In genomic region chr5:115841382-115842088, GRCh38 we compare ENCODE assay signal across 1 cellular context.
TF ChIP-seq lines count a peak whose summit lies in the region.

Gene AP3S1, plus strand, starts transcription at chr5:115841935. Its CDS starts 103 bp downstream, at chr5:115842038.
Gene ATG12, minus strand, starts transcription at chr5:115841565. Its CDS starts 13 bp downstream, at chr5:115841552.

TF ChIP-seq in HepG2, 621 proteins besides CTCF, POLR2A, EP300 and RAD21 (continued from another document and continues in another):
- no peak for TF ChIP-seq ZBTB40 (IDR thresholded peaks at IDR 0.05)
- peak; percentile 74 for TF ChIP-seq ZBTB40 (CRISPR knock-in tag; IDR thresholded peaks at IDR 0.05)
- peak; percentile 93 for TF ChIP-seq YEATS4 (CRISPR knock-in tag; IDR thresholded peaks at IDR 0.05; ENCODE audit: borderline replicate concordance)
- peak; percentile 90; the same call in 1 of the 2 replicates for TF ChIP-seq ZNF709 (CRISPR knock-in tag; IDR thresholded peaks at IDR 0.05)
- peak; percentile 82 for TF ChIP-seq ZNF598 (CRISPR knock-in tag; IDR thresholded peaks at IDR 0.05; ENCODE audit: borderline replicate concordance)
- TF ChIP-seq CSRNP2 (CRISPR knock-in tag; conservative IDR thresholded peaks at IDR 0.05; ENCODE audit: low read depth) = no peak; the same call in 1 of the 2 replicates
- peak; percentile 55 for TF ChIP-seq GATAD2A (CRISPR knock-in tag; IDR thresholded peaks at IDR 0.05)
- TF ChIP-seq ZNF3 (CRISPR knock-in tag; IDR thresholded peaks at IDR 0.05) = no peak
- TF ChIP-seq NR2F2 (IDR thresholded peaks at IDR 0.05; ENCODE audit: borderline replicate concordance, low read depth) = no peak
- TF ChIP-seq ZNF577 (CRISPR knock-in tag; IDR thresholded peaks at IDR 0.05; ENCODE audit: borderline replicate concordance, low read depth) = no peak
- no peak for TF ChIP-seq ZNF383 (CRISPR knock-in tag; IDR thresholded peaks at IDR 0.05; ENCODE audit: borderline replicate concordance)
- no peak; the same call in 1 of the 2 replicates for TF ChIP-seq AKAP8 (CRISPR knock-in tag; IDR thresholded peaks at IDR 0.05)
- peak; percentile 93 for TF ChIP-seq MAX (IDR thresholded peaks at IDR 0.05)
- peak; percentile 59; the same call in 1 of the 2 replicates for TF ChIP-seq CCDC6 (CRISPR knock-in tag; IDR thresholded peaks at IDR 0.05)
- no peak for TF ChIP-seq ZNF326 (CRISPR knock-in tag; IDR thresholded peaks at IDR 0.05; ENCODE audit: borderline replicate concordance)
- TF ChIP-seq ETV6 (CRISPR knock-in tag; conservative IDR thresholded peaks at IDR 0.05) = no peak; the same call in 1 of the 2 replicates
- TF ChIP-seq ZBTB42 (CRISPR knock-in tag; IDR thresholded peaks at IDR 0.05) = 0 out of 2 replicates have a peak, but pooled peaks have one; percentile 27
- peak; percentile 62; the same call in 1 of the 2 replicates for TF ChIP-seq NKX3-1 (CRISPR knock-in tag; IDR thresholded peaks at IDR 0.05)
- no peak; the same call in 1 of the 2 replicates for TF ChIP-seq HIC2 (CRISPR knock-in tag; IDR thresholded peaks at IDR 0.05; ENCODE audit: low read depth)
- TF ChIP-seq JDP2 (CRISPR knock-in tag; IDR thresholded peaks at IDR 0.05; ENCODE audit: borderline replicate concordance) = peak; percentile 80; the same call in 1 of the 2 replicates
- TF ChIP-seq CENPT (CRISPR knock-in tag; IDR thresholded peaks at IDR 0.05; ENCODE audit: low read depth) = no peak
- peak; percentile 76 for TF ChIP-seq BHLHE40 (IDR thresholded peaks at IDR 0.05; ENCODE audit: low read length)
- TF ChIP-seq ZNF543 (CRISPR knock-in tag; IDR thresholded peaks at IDR 0.05) = no peak
- TF ChIP-seq NFYB (CRISPR knock-in tag; IDR thresholded peaks at IDR 0.05) = peak; percentile 20; the same call in 1 of the 2 replicates
- TF ChIP-seq XRCC5 (optimal IDR thresholded peaks at IDR 0.05; ENCODE audit: low read length) = no peak
- TF ChIP-seq JUND (CRISPR knock-in tag; IDR thresholded peaks at IDR 0.05) = no peak
- TF ChIP-seq ZNF83 (CRISPR knock-in tag; IDR thresholded peaks at IDR 0.05; ENCODE audit: borderline replicate concordance) = no peak
- peak in 1 of 2 experiments; percentile 31; a peak in 1 of 4 replicates for TF ChIP-seq HMGXB4 (CRISPR knock-in tag; IDR thresholded peaks at IDR 0.05; ENCODE audit: borderline replicate concordance in 1 of 2, low read depth in 1 of 2)
- TF ChIP-seq ISL2 (CRISPR knock-in tag; IDR thresholded peaks at IDR 0.05) = peak; percentile 60
- TF ChIP-seq ZFP91 (CRISPR knock-in tag; IDR thresholded peaks at IDR 0.05; ENCODE audit: borderline replicate concordance) = peak; percentile 89
- peak; percentile 94 for TF ChIP-seq ZNF232 (CRISPR knock-in tag; IDR thresholded peaks at IDR 0.05; ENCODE audit: borderline replicate concordance)
- no peak for TF ChIP-seq ZMYM3 (CRISPR knock-in tag; IDR thresholded peaks at IDR 0.05)
- no peak for TF ChIP-seq JUN (CRISPR knock-in tag; IDR thresholded peaks at IDR 0.05)
- TF ChIP-seq HINFP (CRISPR knock-in tag; IDR thresholded peaks at IDR 0.05; ENCODE audit: low read depth) = no peak
- peak; percentile 87 for TF ChIP-seq MAZ (IDR thresholded peaks at IDR 0.05; ENCODE audit: borderline replicate concordance, low read depth, low read length)
- peak; percentile 88 for TF ChIP-seq MAZ (CRISPR knock-in tag; IDR thresholded peaks at IDR 0.05; ENCODE audit: low read depth)
- TF ChIP-seq KDM4B (CRISPR knock-in tag; IDR thresholded peaks at IDR 0.05) = peak; percentile 74
- TF ChIP-seq ZNF160 (CRISPR knock-in tag; IDR thresholded peaks at IDR 0.05) = 0 out of 2 replicates have a peak, but pooled peaks have one; percentile 27
- TF ChIP-seq EHMT2 (IDR thresholded peaks at IDR 0.05; ENCODE audit: borderline replicate concordance, low read depth, low read length) = no peak
- peak; percentile 83; the same call in 1 of the 2 replicates for TF ChIP-seq MXD1 (CRISPR knock-in tag; IDR thresholded peaks at IDR 0.05)
- TF ChIP-seq CENPBD1 (CRISPR knock-in tag; IDR thresholded peaks at IDR 0.05; ENCODE audit: borderline replicate concordance, low read depth) = no peak; the same call in 1 of the 2 replicates
- peak; percentile 81 for TF ChIP-seq MED1 (CRISPR knock-in tag; IDR thresholded peaks at IDR 0.05)
- TF ChIP-seq ZNF10 (CRISPR knock-in tag; IDR thresholded peaks at IDR 0.05; ENCODE audit: borderline replicate concordance, low read depth) = no peak
- TF ChIP-seq POLR2G (IDR thresholded peaks at IDR 0.05; ENCODE audit: low read depth, low read length) = peak; percentile 93
- TF ChIP-seq ZNF790 (CRISPR knock-in tag; IDR thresholded peaks at IDR 0.05; ENCODE audit: borderline replicate concordance) = peak; percentile 63; the same call in 1 of the 2 replicates
- TF ChIP-seq ZFX (CRISPR knock-in tag; IDR thresholded peaks at IDR 0.05; ENCODE audit: low read depth) = peak; percentile 96
- peak; percentile 96 for TF ChIP-seq SMAD9 (CRISPR knock-in tag; IDR thresholded peaks at IDR 0.05)
- no peak for TF ChIP-seq ZNF44 (CRISPR knock-in tag; IDR thresholded peaks at IDR 0.05)
- TF ChIP-seq SOX5 (CRISPR knock-in tag; IDR thresholded peaks at IDR 0.05; ENCODE audit: borderline replicate concordance) = peak; percentile 57; the same call in 1 of the 2 replicates
